1 cellular context compared by ENCODE assay signal in genomic region chr17:73831699-73832098, GRCh38.
TF ChIP-seq lines count a peak whose summit lies in the region.

No MANE protein-coding gene starts in this region.

TF ChIP-seq in H1, 55 proteins besides CTCF, POLR2A, EP300 and RAD21 (continued from another document):
- TF ChIP-seq CHD7 (IDR thresholded peaks at IDR 0.05; ENCODE audit: insufficient replicate concordance, low read length): no peak
- TF ChIP-seq SP4 (IDR thresholded peaks at IDR 0.05; ENCODE audit: low read length): no peak
- TF ChIP-seq SIN3A (conservative IDR thresholded peaks at IDR 0.05 in 1 of 2, IDR thresholded peaks at IDR 0.05 in 1 of 2; ENCODE audit: low read depth in 1 of 2, low read length in 2 of 2): no peak
